ENCODE assay signal across 8 cellular contexts in the genomic region with DNA sequence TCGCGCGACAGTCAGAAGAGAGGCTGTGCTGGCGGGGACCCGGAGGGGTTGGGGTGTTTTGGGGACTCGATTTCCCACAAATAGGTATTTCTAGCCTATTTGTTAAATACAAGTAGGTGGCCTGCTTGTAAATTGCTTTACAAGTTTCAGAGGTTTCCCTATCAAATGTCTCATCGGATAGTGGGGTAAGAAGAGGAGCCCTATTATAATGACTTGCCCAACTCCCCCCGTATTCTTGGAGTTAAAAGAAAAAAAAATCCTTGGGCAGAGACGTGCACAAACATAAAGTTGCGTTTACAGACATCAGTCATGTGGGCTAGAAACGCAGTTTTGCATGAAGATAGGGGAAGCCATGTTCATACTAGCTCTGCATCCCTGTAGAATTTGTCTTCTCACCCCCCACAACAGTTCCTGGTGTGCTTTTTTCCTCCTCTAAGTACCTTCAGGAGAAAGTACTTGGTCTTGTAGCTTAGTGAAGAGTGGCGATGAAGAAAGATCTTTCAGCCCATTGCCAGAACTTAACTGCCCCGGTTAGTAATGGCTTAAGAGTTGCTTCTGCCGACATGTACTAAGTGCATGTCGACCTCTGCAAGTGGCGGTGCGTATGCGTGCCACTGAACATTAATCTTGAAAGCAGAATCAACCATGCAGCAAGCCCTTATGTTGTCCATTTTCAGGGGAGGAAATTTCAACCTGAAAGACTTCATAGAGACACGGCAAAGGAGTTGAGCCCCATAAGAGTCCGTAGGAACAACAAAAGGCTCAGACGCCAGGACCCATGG. TPM values are rescaled to one million over a fixed set of nuclear protein-coding genes. Genes with fewer than 3 reads are reported as not detected.
DNase-seq lines count a peak whose midpoint lies in the region; ATAC-seq and TF ChIP-seq lines count a peak whose summit lies in the region.

No MANE protein-coding gene starts in this region.

- peak; percentile 16 for ATAC-seq in GM21367 (IDR thresholded peaks at IDR 0.05; ENCODE audit: unreplicated experiment)
- ATAC-seq in WTC11, result no peak
- no peak for ATAC-seq in esophagus mucosa

- 49% methylated on average over 21 of the region's 21 CpGs for whole genome bisulfite sequencing in thymus

- peak overlapping the region; percentile 90 for H3K4me3 Mint-ChIP-seq in WTC11

- TF ChIP-seq CTCF in BJ (IDR thresholded peaks at IDR 0.05; ENCODE audit: insufficient read depth, low read depth, low read length) (no peak), WTC11 (IDR thresholded peaks at IDR 0.05) (no peak)

- H3K36me3 Mint-ChIP-seq in WTC11, result peaks cover 25% of the 10 kb centered on the region

- no peaks in the 10 kb centered on the region for H3K27me3 ChIP-seq in BJ (ENCODE audit: control insufficient read depth, insufficient read depth, low read length)
- H3K27me3 ChIP-seq in iPS-18a (ENCODE audit: control insufficient read depth, insufficient read depth, low read length), result no peaks in the 10 kb centered on the region
- H3K27me3 ChIP-seq in thymus (ENCODE audit: control insufficient read depth, insufficient read depth), result no peaks in the 10 kb centered on the region

- peaks cover 3% of the 10 kb centered on the region; the same call in 1 of the 2 replicates for H3K27me3 Mint-ChIP-seq in WTC11 (ENCODE audit: low read depth)

- H3K27ac Mint-ChIP-seq in WTC11, result peak overlapping the region; percentile 93

- peaks cover 8% of the 10 kb centered on the region for H3K9me3 Mint-ChIP-seq in WTC11

- H3K4me1 Mint-ChIP-seq in WTC11, result peaks cover 30% of the 10 kb centered on the region

- H3K36me3 ChIP-seq in BJ (ENCODE audit: control insufficient read depth, insufficient read depth, low read length), result no peaks in the 10 kb centered on the region
- no peaks in the 10 kb centered on the region for H3K36me3 ChIP-seq in iPS-18a (ENCODE audit: control insufficient read depth, low read depth, low read length)
- no peaks in the 10 kb centered on the region for H3K36me3 ChIP-seq in thymus (ENCODE audit: control insufficient read depth, insufficient read depth)

- H3K9ac ChIP-seq in iPS-18a (ENCODE audit: low read length), result peak overlapping the region; percentile 82

- CTCF ChIA-PET in BJ (lab: Yijun Ruan, JAX), result interaction anchor here (0.6 to 1.2 kb wide), 6 partner anchors 8 to 405 kb away, joined by 3 to 5 read pairs (median 4); no protein-coding TSS in a partner anchor
- CTCF ChIA-PET in WTC11 (lab: Charles Lee), result interaction anchor here (0.5 to 1.5 kb wide), 5 partner anchors 11 to 399 kb away, joined by 3 to 12 read pairs (median 3); partner anchors contain the start of gene INPP5F

- POLR2A ChIA-PET in BJ (lab: Charles Lee) (interaction anchor here (0.6 kb wide), 2 partner anchors 53 to 97 kb away, joined by 3 read pairs; partner anchors contain the start of gene BAG3), WTC11 (lab: Charles Lee) (interaction anchor here (1.0 to 1.5 kb wide), 3 partner anchors 53 to 128 kb away, joined by 3 to 8 read pairs (median 4); partner anchors contain the start of genes BAG3 and INPP5F)

- H3K9me3 ChIP-seq in iPS-18a (ENCODE audit: control insufficient read depth, low read depth, low read length), result no peaks in the 10 kb centered on the region
- H3K9me3 ChIP-seq in thymus (ENCODE audit: control insufficient read depth), result no peaks in the 10 kb centered on the region

- H3K27ac ChIP-seq in iPS-18a (ENCODE audit: low read length) (peak overlapping the region; percentile 77), thymus (ENCODE audit: low read depth) (peak overlapping the region; percentile 53)

- H3K4me3 ChIP-seq in BJ (ENCODE audit: low read depth, low read length) (peak overlapping the region; percentile 32), iPS-18a (ENCODE audit: low read length) (peak overlapping the region; percentile 98), thymus (ENCODE audit: low read length) (peak overlapping the region; percentile 64)

- H3K4me1 ChIP-seq in iPS-18a (ENCODE audit: control insufficient read depth, low read depth, low read length) (peaks cover 24% of the 10 kb centered on the region), thymus (ENCODE audit: control insufficient read depth, insufficient read depth, low read length) (peaks cover 19% of the 10 kb centered on the region)

- DNase-seq in BJ (ENCODE audit: low read depth) (no peak), WTC11 (ENCODE audit: low spot score) (no peak), cerebellar cortex (ENCODE audit: low spot score) (no peak), HCEC 1CT (no peak)

TF ChIP-seq in WTC11, 78 proteins besides CTCF, POLR2A, EP300 and RAD21:
- TF ChIP-seq ARID4B (CRISPR knock-in tag; IDR thresholded peaks at IDR 0.05; ENCODE audit: borderline replicate concordance) (no peak), CREM (CRISPR knock-in tag; IDR thresholded peaks at IDR 0.05) (0 out of 2 replicates have a peak, but pooled peaks have one; percentile 39)

RNA-seq across cellular contexts. Expression of gene TIAL1, which starts 0.8 kb away (rescaled TPM):
- polyA plus RNA-seq in BJ (2011; rRNA removed) (39.9 and 57.6 TPM in 2 replicates), thymus (128 TPM)
- 42.3 and 42.7 TPM in 2 replicates for polyA minus RNA-seq in BJ (2011; rRNA and poly(A)+ RNA removed)
- total RNA-seq in WTC11 (2021) (170 to 178 TPM (median 176 TPM) in 3 replicates), esophagus mucosa (90.8 TPM)

RNA-seq across cellular contexts. Expression of gene BAG3, which starts 53.6 kb away (rescaled TPM):
- polyA plus RNA-seq in BJ (2011; rRNA removed) (11.3 and 19.8 TPM in 2 replicates), thymus (12.6 TPM)
- polyA minus RNA-seq in BJ (2011; rRNA and poly(A)+ RNA removed), result 10.0 and 14.4 TPM in 2 replicates
- total RNA-seq in WTC11 (2021) (15.7 to 16.8 TPM (median 15.9 TPM) in 3 replicates), esophagus mucosa (59.7 TPM)

RNA-seq across cellular contexts. Expression of gene RGS10, which starts 55.1 kb away (rescaled TPM):
- polyA plus RNA-seq in BJ (2011; rRNA removed) (34.5 and 68.9 TPM in 2 replicates), thymus (304 TPM)
- 7.8 and 10.0 TPM in 2 replicates for polyA minus RNA-seq in BJ (2011; rRNA and poly(A)+ RNA removed)
- total RNA-seq in WTC11 (2021) (21.6 to 23.1 TPM (median 22.6 TPM) in 3 replicates), esophagus mucosa (33.9 TPM)

Comparison
In these comparisons a context has a peak if more than half of its experiments do, and no peak if none do; other contexts are left out.
1. H3K4me3 ChIP-seq: peak in every context shown above with its lines; median percentile 98 in iPS-18a; 64 in thymus; 32 in BJ.